In genomic region chr15:100878130-100878529, GRCh38 we compare ENCODE assay signal across 1 cellular context.
TF ChIP-seq lines count a peak whose summit lies in the region.

No MANE protein-coding gene starts in this region.

TF ChIP-seq in H1, 55 proteins besides CTCF, POLR2A, EP300 and RAD21:
- TF ChIP-seq CHD2 (IDR thresholded peaks at IDR 0.05; ENCODE audit: low read length) (no peak), RXRA (IDR thresholded peaks at IDR 0.05; ENCODE audit: insufficient read depth, low read depth, low read length) (no peak), TBP (IDR thresholded peaks at IDR 0.05; ENCODE audit: low read depth, low read length) (no peak), ZNF274 (IDR thresholded peaks at IDR 0.05; ENCODE audit: borderline replicate concordance, extremely low read depth, low read length) (no peak)
